ENCODE assay signal across 1 cellular context in genomic region chr7:116672596-116673503, GRCh38.
TF ChIP-seq lines count a peak whose summit lies in the region.

No MANE protein-coding gene starts in this region.

TF ChIP-seq in GM23338, 12 proteins besides CTCF, POLR2A, EP300 and RAD21 (continued from another document):
- no peak for TF ChIP-seq REST (IDR thresholded peaks at IDR 0.05; ENCODE audit: unreplicated experiment)
- TF ChIP-seq NANOG (IDR thresholded peaks at IDR 0.05; ENCODE audit: borderline replicate concordance): no peak
- no peak for TF ChIP-seq ETS1 (IDR thresholded peaks at IDR 0.05)
- TF ChIP-seq JUNB (IDR thresholded peaks at IDR 0.05; ENCODE audit: unreplicated experiment): no peak
- TF ChIP-seq EZH2 (IDR thresholded peaks at IDR 0.05; ENCODE audit: low read depth, unreplicated experiment): no peak
- no peak for TF ChIP-seq STAT1 (IDR thresholded peaks at IDR 0.05; ENCODE audit: unreplicated experiment)
